Comparison of ENCODE assay signal across 19 cellular contexts in genomic region chr16:1687427-1688316, GRCh38. TPM values are rescaled to one million over a fixed set of nuclear protein-coding genes. Genes with fewer than 3 reads are reported as not detected.
DNase-seq lines count a peak whose midpoint lies in the region; ATAC-seq and TF ChIP-seq lines count a peak whose summit lies in the region.
"Had no signal": no experiment of that assay in that cellular context is flagged by ENCODE, and none has a peak within 500 bp of the region (broad histone marks: within the 10 kb centered on the region; RNA-seq: fewer than 3 reads in every experiment).

No MANE protein-coding gene starts in this region.

- H3K36me3 Mint-ChIP-seq in Caco-2 (ENCODE audit: insufficient read depth, unreplicated experiment) (peaks cover 93% of the 10 kb centered on the region), mesothelial cell of epicardium (peaks cover 45% of the 10 kb centered on the region)
- peaks cover 59% of the 10 kb centered on the region for H3K36me3 Mint-ChIP-seq in effector memory CD8-positive, alpha-beta T cell (ENCODE audit: insufficient read depth)

- no peak overlapping the region for H3K4me3 Mint-ChIP-seq in Caco-2 (ENCODE audit: unreplicated experiment)
- no peak overlapping the region for H3K4me3 Mint-ChIP-seq in effector memory CD8-positive, alpha-beta T cell
- no peak overlapping the region for H3K4me3 Mint-ChIP-seq in mesothelial cell of epicardium
- H3K4me3 Mint-ChIP-seq: nephron had no signal

- intact Hi-C loops in Caco-2 (cut with micrococcal nuclease; ENCODE audit: unreplicated experiment) (loop anchor here (2.0 kb wide), 1 partner anchor 17 kb away; no protein-coding TSS in a partner anchor), PC-3 (cut with micrococcal nuclease) (no loop called here)

- H3K9ac ChIP-seq in PC-3 (ENCODE audit: low read length), result peak overlapping the region; percentile 72

- H3K79me2 ChIP-seq in PC-3 (ENCODE audit: low read length), result peaks cover 81% of the 10 kb centered on the region

- peak overlapping the region; percentile 95 for H3K27ac ChIP-seq in PC-3 (ENCODE audit: low read length)
- H3K27ac ChIP-seq: coronary artery, esophagus muscularis mucosa had no signal

- H3K9me3 Mint-ChIP-seq in Caco-2 (ENCODE audit: unreplicated experiment), result no peaks in the 10 kb centered on the region
- H3K9me3 Mint-ChIP-seq in effector memory CD8-positive, alpha-beta T cell, result no peaks in the 10 kb centered on the region
- H3K9me3 Mint-ChIP-seq in mesothelial cell of epicardium, result no peaks in the 10 kb centered on the region
- H3K9me3 Mint-ChIP-seq: nephron had no signal

- H3K9me3 ChIP-seq in Caco-2 (no peaks in the 10 kb centered on the region), PC-3 (ENCODE audit: low read length) (no peaks in the 10 kb centered on the region)
- H3K9me3 ChIP-seq: esophagus muscularis mucosa, lower lobe of right lung had no signal

- DNase-seq in Caco-2 (no peak), PC-3 (peak; percentile 52), pons (ENCODE audit: low spot score) (peak; percentile 35), mesothelial cell of epicardium (ENCODE audit: low spot score in 2 of 2, unreplicated experiment in 2 of 2) (no peak), RPMI8226 (no peak)
- no peak for DNase-seq in effector memory CD8-positive, alpha-beta T cell
- DNase-seq: activated CD4-positive, alpha-beta T cell treated with anti-CD3 and anti-CD28 coated beads, Interleukin-2, amount 50 U/mL, for 4 hours; amygdala; hippocampal formation; lower lobe of right lung; NCI-H1048; NCI-H2171; stimulated activated CD4-positive, alpha-beta T cell treated with anti-CD3 and anti-CD28 coated beads, Interleukin-4, amount 100 ng/mL, for 24 hours had no signal

- no peaks in the 10 kb centered on the region for H3K27me3 Mint-ChIP-seq in Caco-2 (ENCODE audit: insufficient read depth, unreplicated experiment)
- no peaks in the 10 kb centered on the region for H3K27me3 Mint-ChIP-seq in effector memory CD8-positive, alpha-beta T cell
- H3K27me3 Mint-ChIP-seq in mesothelial cell of epicardium (ENCODE audit: low read depth), result no peaks in the 10 kb centered on the region

- H3K4me2 ChIP-seq in PC-3 (ENCODE audit: low read length), result peak overlapping the region; percentile 75

- CTCF ChIA-PET in Caco-2 (lab: Charles Lee), result no interaction called here
- CTCF ChIA-PET in PC-3 (lab: Charles Lee), result no interaction called here

- H3K9me2 ChIP-seq in PC-3 (replicated peaks; ENCODE audit: low read length), result no peaks in the 10 kb centered on the region

- H3K4me1 ChIP-seq in Caco-2 (peaks cover 29% of the 10 kb centered on the region), PC-3 (ENCODE audit: insufficient read depth, low read length) (peaks cover 64% of the 10 kb centered on the region)
- H3K4me1 ChIP-seq: lower lobe of right lung had no signal

- no peaks in the 10 kb centered on the region for H4K20me1 ChIP-seq in PC-3 (ENCODE audit: low read length)

- H3K4me3 ChIP-seq in Caco-2 (ENCODE audit: low read depth, low read length) (no peak overlapping the region), PC-3 (ENCODE audit: low read length) (peak overlapping the region; percentile 31)
- H3K4me3 ChIP-seq: coronary artery, esophagus muscularis mucosa, lower lobe of right lung had no signal

- no peak overlapping the region for H2AFZ ChIP-seq in PC-3 (ENCODE audit: low read length)

- H3F3A ChIP-seq in PC-3 (ENCODE audit: low read length, unreplicated experiment), result peaks cover 24% of the 10 kb centered on the region

- BruUV-seq in Caco-2 (replicated peaks; lab: Mats Ljungman, UMichigan) (no TSS peak), PC-3 (replicated peaks; lab: Mats Ljungman, UMichigan) (no TSS peak)

- peaks cover 26% of the 10 kb centered on the region for H3K4me1 Mint-ChIP-seq in Caco-2 (ENCODE audit: low read depth, unreplicated experiment)
- H3K4me1 Mint-ChIP-seq in effector memory CD8-positive, alpha-beta T cell (ENCODE audit: low read depth in 2 of 2), result peaks cover 2 to 10% of the 10 kb centered on the region in 2 donors
- H3K4me1 Mint-ChIP-seq in mesothelial cell of epicardium, result peaks cover 10% of the 10 kb centered on the region
- H3K4me1 Mint-ChIP-seq: nephron had no signal

- POLR2A ChIA-PET in Caco-2 (lab: Charles Lee) (no interaction called here), PC-3 (lab: Charles Lee; ENCODE audit: unreplicated experiment) (no interaction called here)

- H3K36me3 ChIP-seq in Caco-2 (ENCODE audit: control insufficient read depth, insufficient read depth, low read length) (peaks cover 2% of the 10 kb centered on the region), PC-3 (ENCODE audit: low read depth, low read length) (peaks cover 49% of the 10 kb centered on the region)

- H3K27ac Mint-ChIP-seq in Caco-2 (ENCODE audit: unreplicated experiment) (peak overlapping the region; percentile 97), mesothelial cell of epicardium (no peak overlapping the region)
- H3K27ac Mint-ChIP-seq in effector memory CD8-positive, alpha-beta T cell, result peak overlapping the region; percentile 44 to 69

- ATAC-seq in PC-3 (no peak), GM18861 (IDR thresholded peaks at IDR 0.05; ENCODE audit: unreplicated experiment) (no peak), GM21825 (IDR thresholded peaks at IDR 0.05; ENCODE audit: unreplicated experiment) (no peak)
- no peak for ATAC-seq in effector memory CD8-positive, alpha-beta T cell (replicated peaks)
- ATAC-seq: lower lobe of right lung, sciatic nerve had no signal

- TF ChIP-seq CTCF in Caco-2 (IDR thresholded peaks at IDR 0.05; ENCODE audit: insufficient read depth in 1 of 2, low read depth in 1 of 2, low read length in 1 of 2, severe bottlenecking in 1 of 2, unreplicated experiment in 1 of 2) (no peak), PC-3 (conservative IDR thresholded peaks at IDR 0.05; ENCODE audit: low read depth, low read length) (no peak), mesothelial cell of epicardium (IDR thresholded peaks at IDR 0.05; ENCODE audit: unreplicated experiment) (no peak)

- no peaks in the 10 kb centered on the region for H3K27me3 ChIP-seq in Caco-2 (replicated peaks; ENCODE audit: control insufficient read depth, insufficient read depth, low read length)
- no peaks in the 10 kb centered on the region for H3K27me3 ChIP-seq in PC-3 (ENCODE audit: low read length)
- H3K27me3 ChIP-seq: esophagus muscularis mucosa had no signal

RNA-seq across cellular contexts. Expression of gene JPT2, which starts 9.6 kb away (rescaled TPM):
- total RNA-seq in Caco-2 (2022) (170 and 178 TPM in 2 replicates), PC-3 (2014; rRNA removed) (85.2 and 86.5 TPM in 2 replicates), mesothelial cell of epicardium (72.9 to 78.3 TPM (median 73.9 TPM) in 3 replicates)

RNA-seq across cellular contexts. Expression of gene MAPK8IP3, which starts 18.3 kb away (rescaled TPM):
- total RNA-seq in Caco-2 (2022) (60.5 and 74.9 TPM in 2 replicates), PC-3 (2014; rRNA removed) (41.1 and 59.7 TPM in 2 replicates), mesothelial cell of epicardium (162 to 182 TPM (median 162 TPM) in 3 replicates)

Comparison
In these comparisons a context has a peak if more than half of its experiments do, and no peak if none do; other contexts are left out.
1. DNase-seq: peak in PC-3 (single experiment) and pons (single experiment); none in Caco-2 (0 of 2), effector memory CD8-positive, alpha-beta T cell (0 of 3), mesothelial cell of epicardium (0 of 2) and RPMI8226 (single experiment).